In the genomic region with DNA sequence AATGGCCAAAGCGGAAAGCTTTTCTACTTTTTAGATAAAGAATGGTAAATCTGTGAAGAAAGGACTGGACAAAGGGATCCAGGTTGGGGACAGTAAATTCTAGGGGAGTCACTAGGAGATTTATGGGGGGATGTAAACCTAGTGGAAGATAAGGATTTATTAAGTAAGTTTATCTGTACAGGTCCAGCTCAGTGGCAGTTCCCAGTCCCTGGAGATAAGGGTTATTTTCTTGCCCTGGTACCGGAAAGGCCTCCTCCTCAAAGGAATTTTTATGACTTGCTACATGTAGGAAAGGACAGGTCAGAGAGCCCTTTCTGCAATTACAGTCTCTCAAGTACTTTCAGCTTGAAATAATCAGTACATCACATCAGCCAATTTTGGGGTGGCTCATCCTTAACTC, we compare ENCODE assay signal across 27 cellular contexts.
DNase-seq lines count a peak whose midpoint lies in the region; ATAC-seq and TF ChIP-seq lines count a peak whose summit lies in the region.
"Had no signal": no experiment of that assay in that cellular context is flagged by ENCODE, and none has a peak within 500 bp of the region (broad histone marks: within the 10 kb centered on the region; RNA-seq: fewer than 3 reads in every experiment).

No MANE protein-coding gene starts in this region.

- H2BK12ac ChIP-seq in mesenchymal stem cell (ENCODE audit: low read length in 2 of 2): no peak overlapping the region

- DNase-seq in cardiac muscle cell (ENCODE audit: low read depth in 1 of 2, low spot score in 1 of 2) (peak in 1 of 2 donors; percentile 36), Right ventricle myocardium inferior (ENCODE audit: missing footprints) (no peak), amniotic epithelial cell (ENCODE audit: low read depth) (peak; percentile 41), mesenchymal stem cell (peak; percentile 42)
- DNase-seq in activated CD4-positive, alpha-beta T cell treated with anti-CD3 and anti-CD28 coated beads for 48 hours: no peak
- no peak for DNase-seq in activated T-helper 2 cell treated with anti-CD3 and anti-CD28 coated beads, Interferon-gamma antibody, Interleukin-2, Interleukin-4, amounts not matched to agents 10 μg/mL and 5 μg/mL and 100 μg/mL, durations not matched to agents 14 hours and 24 hours and 36 hours (ENCODE audit: low spot score)
- DNase-seq in activated CD4-positive, alpha-beta T cell treated with anti-CD3 and anti-CD28 coated beads for 1 hour: no peak
- no peak for DNase-seq in activated CD4-positive, alpha-beta T cell treated with anti-CD3 and anti-CD28 coated beads, Interleukin-2, amount 10 ng/mL, durations not matched to agents 7 days and 5 days
- DNase-seq: CD8-positive, alpha-beta memory T cell; colonic mucosa; gastrocnemius medialis; hippocampal formation; left ventricle myocardium inferior; natural killer cell; NCI-H1417 treated with DMSO at 0.1 percent for 48 hours; NCI-H2081 treated with DMSO at 0.1 percent for 48 hours; NCI-H446; NCI-H82; ovary; retina; RPMI8226 had no signal

- H3K4me1 ChIP-seq in cardiac muscle cell (ENCODE audit: low read depth) (peaks cover 35% of the 10 kb centered on the region), mesenchymal stem cell (ENCODE audit: control insufficient read depth, insufficient read depth, low read depth, low read length) (peaks cover 3% of the 10 kb centered on the region)
- H3K4me1 ChIP-seq: breast epithelium, colonic mucosa, left ventricle myocardium inferior had no signal

- no peak overlapping the region for H4K8ac ChIP-seq in mesenchymal stem cell (ENCODE audit: low read length)

- H2BK120ac ChIP-seq in mesenchymal stem cell (ENCODE audit: low read depth, low read length): no peak overlapping the region

- H3K27me3 ChIP-seq in cardiac muscle cell (no peaks in the 10 kb centered on the region), mesenchymal stem cell (ENCODE audit: control insufficient read depth in 1 of 2, insufficient read depth in 1 of 2, low read length in 2 of 2) (peaks cover 3 to 7% of the 10 kb centered on the region in 2 experiments)
- H3K27me3 ChIP-seq: breast epithelium, colonic mucosa, gastrocnemius medialis, ovary had no signal

- POLR2A ChIA-PET in activated CD4-positive, alpha-beta T cell treated with anti-CD3 and anti-CD28 coated beads, Interleukin-2, amount 10 ng/mL, durations not matched to agents 7 days and 5 days (lab: Charles Lee): no interaction called here

- H4K91ac ChIP-seq in mesenchymal stem cell (ENCODE audit: low read length): no peak overlapping the region

- H3K9me3 ChIP-seq in cardiac muscle cell (ENCODE audit: low read depth) (no peaks in the 10 kb centered on the region), mesenchymal stem cell (ENCODE audit: control insufficient read depth, low read length) (no peaks in the 10 kb centered on the region)
- H3K9me3 ChIP-seq: breast epithelium, colonic mucosa, gastrocnemius medialis, left ventricle myocardium inferior, ovary had no signal

- no peaks in the 10 kb centered on the region for H3K36me3 Mint-ChIP-seq in activated T-helper 2 cell treated with anti-CD3 and anti-CD28 coated beads, Interferon-gamma antibody, Interleukin-2, Interleukin-4, amounts not matched to agents 10 μg/mL and 5 μg/mL and 100 μg/mL, durations not matched to agents 14 hours and 24 hours and 36 hours (ENCODE audit: low read depth)
- H3K36me3 Mint-ChIP-seq in activated CD4-positive, alpha-beta T cell treated with anti-CD3 and anti-CD28 coated beads, Interleukin-2, amount 10 ng/mL, durations not matched to agents 7 days and 5 days (ENCODE audit: low read depth): no peaks in the 10 kb centered on the region
- H3K36me3 Mint-ChIP-seq: activated naive CD4-positive, alpha-beta T cell treated with anti-CD3 and anti-CD28 coated beads, Interleukin-2, amount 50 U/mL, for 24 hours; natural killer cell had no signal

- no peak overlapping the region for H2AK5ac ChIP-seq in mesenchymal stem cell (ENCODE audit: low read length, severe bottlenecking)

- H3K4ac ChIP-seq in mesenchymal stem cell (ENCODE audit: low read depth in 1 of 2, low read length in 2 of 2): no peak overlapping the region

- H3K27me3 Mint-ChIP-seq in activated T-helper 2 cell treated with anti-CD3 and anti-CD28 coated beads, Interferon-gamma antibody, Interleukin-2, Interleukin-4, amounts not matched to agents 10 μg/mL and 5 μg/mL and 100 μg/mL, durations not matched to agents 14 hours and 24 hours and 36 hours (ENCODE audit: low read depth): no peaks in the 10 kb centered on the region
- H3K27me3 Mint-ChIP-seq in activated CD4-positive, alpha-beta T cell treated with anti-CD3 and anti-CD28 coated beads, Interleukin-2, amount 10 ng/mL, durations not matched to agents 7 days and 5 days: no peaks in the 10 kb centered on the region
- H3K27me3 Mint-ChIP-seq: activated naive CD4-positive, alpha-beta T cell treated with anti-CD3 and anti-CD28 coated beads, Interleukin-2, amount 50 U/mL, for 24 hours; stimulated activated naive CD8-positive, alpha-beta T cell treated with anti-CD3 and anti-CD28 coated beads, Interleukin-15, Interleukin-2, amounts not matched to agents 100 ng/mL and 50 ng/mL, for 24 hours had no signal

- H3K27ac ChIP-seq in cardiac muscle cell (peak overlapping the region; percentile 52), mesenchymal stem cell (ENCODE audit: low read length, poor library complexity, severe bottlenecking) (no peak overlapping the region)
- H3K27ac ChIP-seq: breast epithelium, colonic mucosa, gastrocnemius medialis, KMS-11, left ventricle myocardium inferior, skin epidermis had no signal

- H3K4me3 ChIP-seq in cardiac muscle cell: no peak overlapping the region
- H3K4me3 ChIP-seq in mesenchymal stem cell (ENCODE audit: insufficient read depth in 1 of 2, low read depth in 1 of 2, low read length in 2 of 2): no peak overlapping the region
- H3K4me3 ChIP-seq: breast epithelium, colonic mucosa, gastrocnemius medialis, left ventricle myocardium inferior, ovary, skin epidermis had no signal

- no peak for TF ChIP-seq CTCF in cardiac muscle cell (IDR thresholded peaks at IDR 0.05; ENCODE audit: low read depth, low read length)

- no peak overlapping the region for H3K4me2 ChIP-seq in mesenchymal stem cell (ENCODE audit: low read length, poor library complexity, severe bottlenecking)
- H3K4me2 ChIP-seq: KMS-11 had no signal

- WGBS in mesenchymal stem cell: 63% methylated on average over 2 of the region's 2 CpGs

- no peaks in the 10 kb centered on the region for H3K79me1 ChIP-seq in mesenchymal stem cell (replicated peaks; ENCODE audit: low read length, poor library complexity, severe bottlenecking)

- H3K23ac ChIP-seq in mesenchymal stem cell (ENCODE audit: low read length in 2 of 2): no peak overlapping the region

- no peak overlapping the region for H3K18ac ChIP-seq in mesenchymal stem cell (ENCODE audit: low read depth in 1 of 2, low read length in 2 of 2)

- H3K9me3 Mint-ChIP-seq in activated T-helper 2 cell treated with anti-CD3 and anti-CD28 coated beads, Interferon-gamma antibody, Interleukin-2, Interleukin-4, amounts not matched to agents 10 μg/mL and 5 μg/mL and 100 μg/mL, durations not matched to agents 14 hours and 24 hours and 36 hours: no peaks in the 10 kb centered on the region
- H3K9me3 Mint-ChIP-seq in activated CD4-positive, alpha-beta T cell treated with anti-CD3 and anti-CD28 coated beads, Interleukin-2, amount 10 ng/mL, durations not matched to agents 7 days and 5 days: no peaks in the 10 kb centered on the region
- H3K9me3 Mint-ChIP-seq: activated naive CD4-positive, alpha-beta T cell treated with anti-CD3 and anti-CD28 coated beads, Interleukin-2, amount 50 U/mL, for 24 hours; activated T-helper 1 cell treated with anti-CD3 and anti-CD28 coated beads, Interleukin-12 subunit alpha, Interleukin-12 subunit beta, Interleukin-2, Interleukin-4 antibody, amounts not matched to agents 30 ng/mL and 10 ng/mL and 1 ng/mL, durations not matched to agents 14 hours and 24 hours and 36 hours; CD8-positive, alpha-beta memory T cell; natural killer cell; stimulated activated naive CD8-positive, alpha-beta T cell treated with anti-CD3 and anti-CD28 coated beads, Interleukin-15, Interleukin-2, amounts not matched to agents 100 ng/mL and 50 ng/mL, for 24 hours had no signal

- intact Hi-C loops in Right ventricle myocardium inferior (cut with DNase I): no loop called here
- intact Hi-C loops in activated T-helper 2 cell treated with anti-CD3 and anti-CD28 coated beads, Interferon-gamma antibody, Interleukin-2, Interleukin-4, amounts not matched to agents 10 μg/mL and 5 μg/mL and 100 μg/mL, durations not matched to agents 14 hours and 24 hours and 36 hours (cut with micrococcal nuclease): no loop called here

- no peak overlapping the region for H2AFZ ChIP-seq in mesenchymal stem cell (ENCODE audit: low read depth, low read length)

- H3K4me3 Mint-ChIP-seq in activated T-helper 2 cell treated with anti-CD3 and anti-CD28 coated beads, Interferon-gamma antibody, Interleukin-2, Interleukin-4, amounts not matched to agents 10 μg/mL and 5 μg/mL and 100 μg/mL, durations not matched to agents 14 hours and 24 hours and 36 hours (ENCODE audit: low read depth): no peak overlapping the region
- no peak overlapping the region for H3K4me3 Mint-ChIP-seq in activated CD4-positive, alpha-beta T cell treated with anti-CD3 and anti-CD28 coated beads, Interleukin-2, amount 10 ng/mL, durations not matched to agents 7 days and 5 days
- H3K4me3 Mint-ChIP-seq: activated naive CD4-positive, alpha-beta T cell treated with anti-CD3 and anti-CD28 coated beads, Interleukin-2, amount 50 U/mL, for 24 hours; activated T-helper 1 cell treated with anti-CD3 and anti-CD28 coated beads, Interleukin-12 subunit alpha, Interleukin-12 subunit beta, Interleukin-2, Interleukin-4 antibody, amounts not matched to agents 30 ng/mL and 10 ng/mL and 1 ng/mL, durations not matched to agents 14 hours and 24 hours and 36 hours; CD8-positive, alpha-beta memory T cell; natural killer cell; stimulated activated naive CD8-positive, alpha-beta T cell treated with anti-CD3 and anti-CD28 coated beads, Interleukin-15, Interleukin-2, amounts not matched to agents 100 ng/mL and 50 ng/mL, for 24 hours had no signal

- no peaks in the 10 kb centered on the region for H3K4me1 Mint-ChIP-seq in activated T-helper 2 cell treated with anti-CD3 and anti-CD28 coated beads, Interferon-gamma antibody, Interleukin-2, Interleukin-4, amounts not matched to agents 10 μg/mL and 5 μg/mL and 100 μg/mL, durations not matched to agents 14 hours and 24 hours and 36 hours (ENCODE audit: low read depth)
- H3K4me1 Mint-ChIP-seq in activated CD4-positive, alpha-beta T cell treated with anti-CD3 and anti-CD28 coated beads, Interleukin-2, amount 10 ng/mL, durations not matched to agents 7 days and 5 days: no peaks in the 10 kb centered on the region
- H3K4me1 Mint-ChIP-seq: activated naive CD4-positive, alpha-beta T cell treated with anti-CD3 and anti-CD28 coated beads, Interleukin-2, amount 50 U/mL, for 24 hours; CD8-positive, alpha-beta memory T cell had no signal

- no peak overlapping the region for H3K27ac Mint-ChIP-seq in activated T-helper 2 cell treated with anti-CD3 and anti-CD28 coated beads, Interferon-gamma antibody, Interleukin-2, Interleukin-4, amounts not matched to agents 10 μg/mL and 5 μg/mL and 100 μg/mL, durations not matched to agents 14 hours and 24 hours and 36 hours
- H3K27ac Mint-ChIP-seq in activated CD4-positive, alpha-beta T cell treated with anti-CD3 and anti-CD28 coated beads, Interleukin-2, amount 10 ng/mL, durations not matched to agents 7 days and 5 days: no peak overlapping the region
- H3K27ac Mint-ChIP-seq: activated naive CD4-positive, alpha-beta T cell treated with anti-CD3 and anti-CD28 coated beads, Interleukin-2, amount 50 U/mL, for 24 hours; activated T-helper 1 cell treated with anti-CD3 and anti-CD28 coated beads, Interleukin-12 subunit alpha, Interleukin-12 subunit beta, Interleukin-2, Interleukin-4 antibody, amounts not matched to agents 30 ng/mL and 10 ng/mL and 1 ng/mL, durations not matched to agents 14 hours and 24 hours and 36 hours; natural killer cell; stimulated activated naive CD8-positive, alpha-beta T cell treated with anti-CD3 and anti-CD28 coated beads, Interleukin-15, Interleukin-2, amounts not matched to agents 100 ng/mL and 50 ng/mL, for 24 hours had no signal

- H3K14ac ChIP-seq in mesenchymal stem cell (ENCODE audit: low read length in 2 of 2): no peak overlapping the region

- no peak overlapping the region for H2BK15ac ChIP-seq in mesenchymal stem cell (ENCODE audit: low read depth, poor library complexity, severe bottlenecking)

- CTCF ChIA-PET in activated CD4-positive, alpha-beta T cell treated with anti-CD3 and anti-CD28 coated beads, Interleukin-2, amount 10 ng/mL, durations not matched to agents 7 days and 5 days (lab: Charles Lee): no interaction called here

- no peak overlapping the region for H3K9ac ChIP-seq in mesenchymal stem cell (ENCODE audit: low read length)
- H3K9ac ChIP-seq: KMS-11 had no signal

- no peak overlapping the region for H2BK5ac ChIP-seq in mesenchymal stem cell (ENCODE audit: low read depth, low read length, poor library complexity, severe bottlenecking)

- H3K36me3 ChIP-seq in cardiac muscle cell (no peaks in the 10 kb centered on the region), mesenchymal stem cell (ENCODE audit: control insufficient read depth in 1 of 2, insufficient read depth in 2 of 2, low read depth in 1 of 2, low read length in 2 of 2) (no peaks in the 10 kb centered on the region)
- H3K36me3 ChIP-seq: breast epithelium, colonic mucosa, gastrocnemius medialis, left ventricle myocardium inferior, ovary had no signal

- no peak for ATAC-seq in Right ventricle myocardium inferior
- ATAC-seq: gastrocnemius medialis, natural killer cell had no signal

Comparison
In these comparisons a context has a peak if more than half of its experiments do, and no peak if none do; other contexts are left out.
1. DNase-seq: peak in amniotic epithelial cell (single experiment) and mesenchymal stem cell (single experiment); none in Right ventricle myocardium inferior (single experiment), activated CD4-positive, alpha-beta T cell treated with anti-CD3 and anti-CD28 coated beads for 48 hours (single experiment), activated T-helper 2 cell treated with anti-CD3 and anti-CD28 coated beads, Interferon-gamma antibody, Interleukin-2, Interleukin-4, amounts not matched to agents 10 μg/mL and 5 μg/mL and 100 μg/mL, durations not matched to agents 14 hours and 24 hours and 36 hours (single experiment), activated CD4-positive, alpha-beta T cell treated with anti-CD3 and anti-CD28 coated beads for 1 hour (single experiment) and activated CD4-positive, alpha-beta T cell treated with anti-CD3 and anti-CD28 coated beads, Interleukin-2, amount 10 ng/mL, durations not matched to agents 7 days and 5 days (single experiment).